Comparison of ENCODE assay signal across 1 cellular context in the genomic region with DNA sequence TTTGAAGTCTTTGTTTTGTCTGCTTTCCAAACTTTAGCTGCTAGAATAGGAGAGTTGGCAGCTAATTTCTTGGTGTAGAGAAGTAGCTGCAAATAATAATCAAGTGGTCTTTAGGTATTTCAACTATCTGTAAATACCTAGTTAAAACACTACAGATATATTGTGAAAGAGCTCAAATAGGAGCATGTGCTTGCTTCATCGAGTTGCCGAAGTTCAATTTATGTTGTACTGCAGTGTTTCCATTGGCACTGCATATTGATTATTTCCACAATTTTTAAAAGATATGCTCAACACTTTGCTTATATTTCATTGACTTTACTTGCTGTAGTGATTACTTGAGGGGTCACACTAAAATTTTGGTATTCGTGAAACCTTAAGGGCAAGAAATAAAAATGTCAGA.
A peak's percentile ranks its signal among the peaks of the same experiment; 100 is the strongest.
TF ChIP-seq lines count a peak whose summit lies in the region.

No MANE protein-coding gene starts in this region.

TF ChIP-seq in HepG2, 621 proteins besides CTCF, POLR2A, EP300 and RAD21 (continued from another document and continues in another):
- TF ChIP-seq, protein P1, sequence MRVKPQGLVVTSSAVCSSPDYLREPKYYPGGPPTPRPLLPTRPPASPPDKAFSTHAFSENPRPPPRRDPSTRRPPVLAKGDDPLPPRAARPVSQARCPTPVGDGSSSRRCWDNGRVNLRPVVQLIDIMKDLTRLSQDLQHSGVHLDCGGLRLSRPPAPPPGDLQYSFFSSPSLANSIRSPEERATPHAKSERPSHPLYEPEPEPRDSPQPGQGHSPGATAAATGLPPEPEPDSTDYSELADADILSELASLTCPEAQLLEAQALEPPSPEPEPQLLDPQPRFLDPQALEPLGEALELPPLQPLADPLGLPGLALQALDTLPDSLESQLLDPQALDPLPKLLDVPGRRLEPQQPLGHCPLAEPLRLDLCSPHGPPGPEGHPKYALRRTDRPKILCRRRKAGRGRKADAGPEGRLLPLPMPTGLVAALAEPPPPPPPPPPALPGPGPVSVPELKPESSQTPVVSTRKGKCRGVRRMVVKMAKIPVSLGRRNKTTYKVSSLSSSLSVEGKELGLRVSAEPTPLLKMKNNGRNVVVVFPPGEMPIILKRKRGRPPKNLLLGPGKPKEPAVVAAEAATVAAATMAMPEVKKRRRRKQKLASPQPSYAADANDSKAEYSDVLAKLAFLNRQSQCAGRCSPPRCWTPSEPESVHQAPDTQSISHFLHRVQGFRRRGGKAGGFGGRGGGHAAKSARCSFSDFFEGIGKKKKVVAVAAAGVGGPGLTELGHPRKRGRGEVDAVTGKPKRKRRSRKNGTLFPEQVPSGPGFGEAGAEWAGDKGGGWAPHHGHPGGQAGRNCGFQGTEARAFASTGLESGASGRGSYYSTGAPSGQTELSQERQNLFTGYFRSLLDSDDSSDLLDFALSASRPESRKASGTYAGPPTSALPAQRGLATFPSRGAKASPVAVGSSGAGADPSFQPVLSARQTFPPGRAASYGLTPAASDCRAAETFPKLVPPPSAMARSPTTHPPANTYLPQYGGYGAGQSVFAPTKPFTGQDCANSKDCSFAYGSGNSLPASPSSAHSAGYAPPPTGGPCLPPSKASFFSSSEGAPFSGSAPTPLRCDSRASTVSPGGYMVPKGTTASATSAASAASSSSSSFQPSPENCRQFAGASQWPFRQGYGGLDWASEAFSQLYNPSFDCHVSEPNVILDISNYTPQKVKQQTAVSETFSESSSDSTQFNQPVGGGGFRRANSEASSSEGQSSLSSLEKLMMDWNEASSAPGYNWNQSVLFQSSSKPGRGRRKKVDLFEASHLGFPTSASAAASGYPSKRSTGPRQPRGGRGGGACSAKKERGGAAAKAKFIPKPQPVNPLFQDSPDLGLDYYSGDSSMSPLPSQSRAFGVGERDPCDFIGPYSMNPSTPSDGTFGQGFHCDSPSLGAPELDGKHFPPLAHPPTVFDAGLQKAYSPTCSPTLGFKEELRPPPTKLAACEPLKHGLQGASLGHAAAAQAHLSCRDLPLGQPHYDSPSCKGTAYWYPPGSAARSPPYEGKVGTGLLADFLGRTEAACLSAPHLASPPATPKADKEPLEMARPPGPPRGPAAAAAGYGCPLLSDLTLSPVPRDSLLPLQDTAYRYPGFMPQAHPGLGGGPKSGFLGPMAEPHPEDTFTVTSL (CRISPR knock-in tag; IDR thresholded peaks at IDR 0.05; ENCODE audit: borderline replicate concordance) = no peak
- TF ChIP-seq STAT5B (CRISPR knock-in tag; IDR thresholded peaks at IDR 0.05) (no peak), ZSCAN9 (CRISPR knock-in tag; IDR thresholded peaks at IDR 0.05; ENCODE audit: borderline replicate concordance) (no peak), ZNF546 (CRISPR knock-in tag; conservative IDR thresholded peaks at IDR 0.05) (no peak), HNF4G (IDR thresholded peaks at IDR 0.05; ENCODE audit: borderline replicate concordance, low read depth, low read length) (peak; percentile 67), HNF4G (CRISPR knock-in tag; IDR thresholded peaks at IDR 0.05; ENCODE audit: borderline replicate concordance, low read depth) (no peak), ZIK1 (CRISPR knock-in tag; IDR thresholded peaks at IDR 0.05; ENCODE audit: borderline replicate concordance, low read depth) (no peak), MAFG (CRISPR knock-in tag; IDR thresholded peaks at IDR 0.05) (no peak), JUND (CRISPR knock-in tag; IDR thresholded peaks at IDR 0.05) (no peak), FOXA1 (IDR thresholded peaks at IDR 0.05) (no peak), FOXA1 (CRISPR knock-in tag; IDR thresholded peaks at IDR 0.05) (no peak), PAX8 (CRISPR knock-in tag; IDR thresholded peaks at IDR 0.05; ENCODE audit: borderline replicate concordance) (no peak), ZFX (CRISPR knock-in tag; IDR thresholded peaks at IDR 0.05; ENCODE audit: low read depth) (no peak), IKZF1 (IDR thresholded peaks at IDR 0.05) (no peak), RARA (CRISPR knock-in tag; IDR thresholded peaks at IDR 0.05) (no peak; the same call in 1 of the 2 replicates), RNF2 (conservative IDR thresholded peaks at IDR 0.05; ENCODE audit: low read depth) (no peak), ZNF598 (CRISPR knock-in tag; IDR thresholded peaks at IDR 0.05; ENCODE audit: borderline replicate concordance) (no peak), ZNF337 (CRISPR knock-in tag; IDR thresholded peaks at IDR 0.05; ENCODE audit: borderline replicate concordance, low read depth) (no peak), DPF2 (CRISPR knock-in tag; IDR thresholded peaks at IDR 0.05; ENCODE audit: borderline replicate concordance, low read depth) (no peak), MED1 (CRISPR knock-in tag; IDR thresholded peaks at IDR 0.05) (0 out of 2 replicates have a peak, but pooled peaks have one; percentile 44), CAMTA2 (CRISPR knock-in tag; IDR thresholded peaks at IDR 0.05; ENCODE audit: borderline replicate concordance) (no peak), SMARCE1 (IDR thresholded peaks at IDR 0.05; ENCODE audit: borderline replicate concordance) (no peak), SRSF1 (optimal IDR thresholded peaks at IDR 0.05; ENCODE audit: low read depth, low read length) (no peak), ZMYM4 (CRISPR knock-in tag; IDR thresholded peaks at IDR 0.05) (peak; percentile 52; the same call in 1 of the 2 replicates), FOXP1 (IDR thresholded peaks at IDR 0.05) (no peak), FOXP1 (CRISPR knock-in tag; IDR thresholded peaks at IDR 0.05) (peak; percentile 49; the same call in 1 of the 2 replicates), EED (CRISPR knock-in tag; IDR thresholded peaks at IDR 0.05) (no peak), NR2F6 (IDR thresholded peaks at IDR 0.05) (no peak), NR2F6 (CRISPR knock-in tag; IDR thresholded peaks at IDR 0.05) (no peak), ZKSCAN8 (CRISPR knock-in tag; IDR thresholded peaks at IDR 0.05; ENCODE audit: borderline replicate concordance) (no peak), ZNF225 (CRISPR knock-in tag; IDR thresholded peaks at IDR 0.05) (no peak), ZKSCAN5 (CRISPR knock-in tag; IDR thresholded peaks at IDR 0.05) (no peak), ELF4 (CRISPR knock-in tag; IDR thresholded peaks at IDR 0.05; ENCODE audit: borderline replicate concordance) (no peak), KAT2B (IDR thresholded peaks at IDR 0.05; ENCODE audit: borderline replicate concordance, low read depth, low read length) (peak; percentile 51; the same call in 1 of the 2 replicates)
- TF ChIP-seq, protein P2, sequence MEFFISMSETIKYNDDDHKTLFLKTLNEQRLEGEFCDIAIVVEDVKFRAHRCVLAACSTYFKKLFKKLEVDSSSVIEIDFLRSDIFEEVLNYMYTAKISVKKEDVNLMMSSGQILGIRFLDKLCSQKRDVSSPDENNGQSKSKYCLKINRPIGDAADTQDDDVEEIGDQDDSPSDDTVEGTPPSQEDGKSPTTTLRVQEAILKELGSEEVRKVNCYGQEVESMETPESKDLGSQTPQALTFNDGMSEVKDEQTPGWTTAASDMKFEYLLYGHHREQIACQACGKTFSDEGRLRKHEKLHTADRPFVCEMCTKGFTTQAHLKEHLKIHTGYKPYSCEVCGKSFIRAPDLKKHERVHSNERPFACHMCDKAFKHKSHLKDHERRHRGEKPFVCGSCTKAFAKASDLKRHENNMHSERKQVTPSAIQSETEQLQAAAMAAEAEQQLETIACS (CRISPR knock-in tag; IDR thresholded peaks at IDR 0.05) = no peak
- TF ChIP-seq, protein P3, sequence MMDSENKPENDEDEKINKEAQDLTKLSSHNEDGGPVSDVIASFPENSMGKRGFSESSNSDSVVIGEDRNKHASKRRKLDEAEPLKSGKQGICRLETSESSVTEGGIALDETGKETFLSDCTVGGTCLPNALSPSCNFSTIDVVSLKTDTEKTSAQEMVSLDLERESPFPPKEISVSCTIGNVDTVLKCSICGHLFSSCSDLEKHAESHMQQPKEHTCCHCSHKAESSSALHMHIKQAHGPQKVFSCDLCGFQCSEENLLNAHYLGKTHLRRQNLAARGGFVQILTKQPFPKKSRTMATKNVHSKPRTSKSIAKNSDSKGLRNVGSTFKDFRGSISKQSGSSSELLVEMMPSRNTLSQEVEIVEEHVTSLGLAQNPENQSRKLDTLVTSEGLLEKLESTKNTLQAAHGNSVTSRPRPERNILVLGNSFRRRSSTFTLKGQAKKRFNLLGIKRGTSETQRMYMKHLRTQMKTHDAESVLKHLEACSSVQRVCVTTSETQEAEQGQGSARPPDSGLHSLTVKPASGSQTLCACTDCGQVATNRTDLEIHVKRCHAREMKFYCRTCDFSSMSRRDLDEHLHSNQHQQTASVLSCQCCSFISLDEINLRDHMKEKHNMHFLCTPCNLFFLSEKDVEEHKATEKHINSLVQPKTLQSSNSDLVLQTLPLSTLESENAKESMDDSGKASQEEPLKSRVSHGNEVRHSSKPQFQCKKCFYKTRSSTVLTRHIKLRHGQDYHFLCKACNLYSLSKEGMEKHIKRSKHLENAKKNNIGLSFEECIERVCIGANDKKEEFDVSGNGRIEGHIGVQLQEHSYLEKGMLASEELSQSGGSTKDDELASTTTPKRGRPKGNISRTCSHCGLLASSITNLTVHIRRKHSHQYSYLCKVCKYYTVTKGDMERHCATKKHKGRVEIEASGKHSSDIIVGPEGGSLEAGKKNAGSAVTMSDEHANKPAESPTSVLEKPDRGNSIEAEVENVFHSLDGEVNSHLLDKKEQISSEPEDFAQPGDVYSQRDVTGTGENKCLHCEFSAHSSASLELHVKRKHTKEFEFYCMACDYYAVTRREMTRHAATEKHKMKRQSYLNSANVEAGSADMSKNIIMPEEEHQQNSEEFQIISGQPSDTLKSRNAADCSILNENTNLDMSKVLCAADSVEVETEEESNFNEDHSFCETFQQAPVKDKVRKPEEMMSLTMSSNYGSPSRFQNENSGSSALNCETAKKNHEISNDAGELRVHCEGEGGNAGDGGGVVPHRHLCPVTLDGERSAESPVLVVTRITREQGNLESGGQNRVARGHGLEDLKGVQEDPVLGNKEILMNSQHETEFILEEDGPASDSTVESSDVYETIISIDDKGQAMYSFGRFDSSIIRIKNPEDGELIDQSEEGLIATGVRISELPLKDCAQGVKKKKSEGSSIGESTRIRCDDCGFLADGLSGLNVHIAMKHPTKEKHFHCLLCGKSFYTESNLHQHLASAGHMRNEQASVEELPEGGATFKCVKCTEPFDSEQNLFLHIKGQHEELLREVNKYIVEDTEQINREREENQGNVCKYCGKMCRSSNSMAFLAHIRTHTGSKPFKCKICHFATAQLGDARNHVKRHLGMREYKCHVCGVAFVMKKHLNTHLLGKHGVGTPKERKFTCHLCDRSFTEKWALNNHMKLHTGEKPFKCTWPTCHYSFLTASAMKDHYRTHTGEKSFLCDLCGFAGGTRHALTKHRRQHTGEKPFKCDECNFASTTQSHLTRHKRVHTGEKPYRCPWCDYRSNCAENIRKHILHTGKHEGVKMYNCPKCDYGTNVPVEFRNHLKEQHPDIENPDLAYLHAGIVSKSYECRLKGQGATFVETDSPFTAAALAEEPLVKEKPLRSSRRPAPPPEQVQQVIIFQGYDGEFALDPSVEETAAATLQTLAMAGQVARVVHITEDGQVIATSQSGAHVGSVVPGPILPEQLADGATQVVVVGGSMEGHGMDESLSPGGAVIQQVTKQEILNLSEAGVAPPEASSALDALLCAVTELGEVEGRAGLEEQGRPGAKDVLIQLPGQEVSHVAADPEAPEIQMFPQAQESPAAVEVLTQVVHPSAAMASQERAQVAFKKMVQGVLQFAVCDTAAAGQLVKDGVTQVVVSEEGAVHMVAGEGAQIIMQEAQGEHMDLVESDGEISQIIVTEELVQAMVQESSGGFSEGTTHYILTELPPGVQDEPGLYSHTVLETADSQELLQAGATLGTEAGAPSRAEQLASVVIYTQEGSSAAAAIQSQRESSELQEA (CRISPR knock-in tag; IDR thresholded peaks at IDR 0.05; ENCODE audit: not compliant biosample characterization) = no peak
- TF ChIP-seq, protein P4, sequence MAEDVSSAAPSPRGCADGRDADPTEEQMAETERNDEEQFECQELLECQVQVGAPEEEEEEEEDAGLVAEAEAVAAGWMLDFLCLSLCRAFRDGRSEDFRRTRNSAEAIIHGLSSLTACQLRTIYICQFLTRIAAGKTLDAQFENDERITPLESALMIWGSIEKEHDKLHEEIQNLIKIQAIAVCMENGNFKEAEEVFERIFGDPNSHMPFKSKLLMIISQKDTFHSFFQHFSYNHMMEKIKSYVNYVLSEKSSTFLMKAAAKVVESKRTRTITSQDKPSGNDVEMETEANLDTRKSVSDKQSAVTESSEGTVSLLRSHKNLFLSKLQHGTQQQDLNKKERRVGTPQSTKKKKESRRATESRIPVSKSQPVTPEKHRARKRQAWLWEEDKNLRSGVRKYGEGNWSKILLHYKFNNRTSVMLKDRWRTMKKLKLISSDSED (CRISPR knock-in tag; IDR thresholded peaks at IDR 0.05) = no peak
- TF ChIP-seq, protein P5, sequence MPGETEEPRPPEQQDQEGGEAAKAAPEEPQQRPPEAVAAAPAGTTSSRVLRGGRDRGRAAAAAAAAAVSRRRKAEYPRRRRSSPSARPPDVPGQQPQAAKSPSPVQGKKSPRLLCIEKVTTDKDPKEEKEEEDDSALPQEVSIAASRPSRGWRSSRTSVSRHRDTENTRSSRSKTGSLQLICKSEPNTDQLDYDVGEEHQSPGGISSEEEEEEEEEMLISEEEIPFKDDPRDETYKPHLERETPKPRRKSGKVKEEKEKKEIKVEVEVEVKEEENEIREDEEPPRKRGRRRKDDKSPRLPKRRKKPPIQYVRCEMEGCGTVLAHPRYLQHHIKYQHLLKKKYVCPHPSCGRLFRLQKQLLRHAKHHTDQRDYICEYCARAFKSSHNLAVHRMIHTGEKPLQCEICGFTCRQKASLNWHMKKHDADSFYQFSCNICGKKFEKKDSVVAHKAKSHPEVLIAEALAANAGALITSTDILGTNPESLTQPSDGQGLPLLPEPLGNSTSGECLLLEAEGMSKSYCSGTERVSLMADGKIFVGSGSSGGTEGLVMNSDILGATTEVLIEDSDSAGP (CRISPR knock-in tag; IDR thresholded peaks at IDR 0.05; ENCODE audit: borderline replicate concordance) = no peak
- TF ChIP-seq, protein P6, sequence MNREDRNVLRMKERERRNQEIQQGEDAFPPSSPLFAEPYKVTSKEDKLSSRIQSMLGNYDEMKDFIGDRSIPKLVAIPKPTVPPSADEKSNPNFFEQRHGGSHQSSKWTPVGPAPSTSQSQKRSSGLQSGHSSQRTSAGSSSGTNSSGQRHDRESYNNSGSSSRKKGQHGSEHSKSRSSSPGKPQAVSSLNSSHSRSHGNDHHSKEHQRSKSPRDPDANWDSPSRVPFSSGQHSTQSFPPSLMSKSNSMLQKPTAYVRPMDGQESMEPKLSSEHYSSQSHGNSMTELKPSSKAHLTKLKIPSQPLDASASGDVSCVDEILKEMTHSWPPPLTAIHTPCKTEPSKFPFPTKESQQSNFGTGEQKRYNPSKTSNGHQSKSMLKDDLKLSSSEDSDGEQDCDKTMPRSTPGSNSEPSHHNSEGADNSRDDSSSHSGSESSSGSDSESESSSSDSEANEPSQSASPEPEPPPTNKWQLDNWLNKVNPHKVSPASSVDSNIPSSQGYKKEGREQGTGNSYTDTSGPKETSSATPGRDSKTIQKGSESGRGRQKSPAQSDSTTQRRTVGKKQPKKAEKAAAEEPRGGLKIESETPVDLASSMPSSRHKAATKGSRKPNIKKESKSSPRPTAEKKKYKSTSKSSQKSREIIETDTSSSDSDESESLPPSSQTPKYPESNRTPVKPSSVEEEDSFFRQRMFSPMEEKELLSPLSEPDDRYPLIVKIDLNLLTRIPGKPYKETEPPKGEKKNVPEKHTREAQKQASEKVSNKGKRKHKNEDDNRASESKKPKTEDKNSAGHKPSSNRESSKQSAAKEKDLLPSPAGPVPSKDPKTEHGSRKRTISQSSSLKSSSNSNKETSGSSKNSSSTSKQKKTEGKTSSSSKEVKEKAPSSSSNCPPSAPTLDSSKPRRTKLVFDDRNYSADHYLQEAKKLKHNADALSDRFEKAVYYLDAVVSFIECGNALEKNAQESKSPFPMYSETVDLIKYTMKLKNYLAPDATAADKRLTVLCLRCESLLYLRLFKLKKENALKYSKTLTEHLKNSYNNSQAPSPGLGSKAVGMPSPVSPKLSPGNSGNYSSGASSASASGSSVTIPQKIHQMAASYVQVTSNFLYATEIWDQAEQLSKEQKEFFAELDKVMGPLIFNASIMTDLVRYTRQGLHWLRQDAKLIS (CRISPR knock-in tag; IDR thresholded peaks at IDR 0.05) = no peak
